In genomic region chr9:5839572-5839902, GRCh38 we compare ENCODE assay signal across 1 cellular context.
A peak's percentile ranks its signal among the peaks of the same experiment; 100 is the strongest.
TF ChIP-seq lines count a peak whose summit lies in the region.

No MANE protein-coding gene starts in this region.

TF ChIP-seq in K562, 482 proteins besides CTCF, POLR2A, EP300 and RAD21 (continued from another document):
- no peak for TF ChIP-seq CHD7 (IDR thresholded peaks at IDR 0.05; ENCODE audit: low read depth, low read length)
- TF ChIP-seq HDAC6 (IDR thresholded peaks at IDR 0.05; ENCODE audit: low read depth, low read length), result no peak
- TF ChIP-seq ZNF766 (CRISPR knock-in tag; conservative IDR thresholded peaks at IDR 0.05), result 0 out of 2 replicates have a peak, but pooled peaks have one; percentile 18
- no peak for TF ChIP-seq E2F3 (CRISPR knock-in tag; IDR thresholded peaks at IDR 0.05)
- no peak for TF ChIP-seq POLR3G (IDR thresholded peaks at IDR 0.05; ENCODE audit: extremely low read depth, insufficient read length, insufficient replicate concordance)
- no peak for TF ChIP-seq BDP1 (IDR thresholded peaks at IDR 0.05; ENCODE audit: insufficient read depth, insufficient read length)
- no peak for TF ChIP-seq ZBTB5 (IDR thresholded peaks at IDR 0.05)
- TF ChIP-seq CTBP1 (IDR thresholded peaks at IDR 0.05; ENCODE audit: borderline replicate concordance), result no peak
- TF ChIP-seq ZNF12 (CRISPR knock-in tag; IDR thresholded peaks at IDR 0.05), result no peak
- no peak for TF ChIP-seq TGIF2 (CRISPR knock-in tag; IDR thresholded peaks at IDR 0.05)
- TF ChIP-seq C11orf30 (IDR thresholded peaks at IDR 0.05; ENCODE audit: low read depth), result peak; percentile 32
- TF ChIP-seq JUNB (CRISPR knock-in tag; conservative IDR thresholded peaks at IDR 0.05), result no peak
- TF ChIP-seq NFYB (IDR thresholded peaks at IDR 0.05; ENCODE audit: extremely low read depth, insufficient read length), result no peak
- TF ChIP-seq CBX5 (IDR thresholded peaks at IDR 0.05; ENCODE audit: borderline replicate concordance, low read depth), result no peak
- TF ChIP-seq RFX1 (IDR thresholded peaks at IDR 0.05), result no peak
- no peak for TF ChIP-seq NCOA4 (IDR thresholded peaks at IDR 0.05; ENCODE audit: partially characterized antibody)
- no peak for TF ChIP-seq TRIM25 (IDR thresholded peaks at IDR 0.05; ENCODE audit: borderline replicate concordance)
- no peak for TF ChIP-seq ILF3 (IDR thresholded peaks at IDR 0.05; ENCODE audit: borderline replicate concordance)
- TF ChIP-seq DPF2 (IDR thresholded peaks at IDR 0.05), result 0 out of 2 replicates have a peak, but pooled peaks have one; percentile 11
- TF ChIP-seq ZNF639 (CRISPR knock-in tag; conservative IDR thresholded peaks at IDR 0.05 in 1 of 2, IDR thresholded peaks at IDR 0.05 in 1 of 2), result no peak
- TF ChIP-seq ZNF695 (CRISPR knock-in tag; IDR thresholded peaks at IDR 0.05), result no peak
- no peak for TF ChIP-seq ZFPM2 (CRISPR knock-in tag; IDR thresholded peaks at IDR 0.05)
- no peak for TF ChIP-seq ZNF277 (CRISPR knock-in tag; IDR thresholded peaks at IDR 0.05; ENCODE audit: borderline replicate concordance)
- no peak for TF ChIP-seq FOXP1 (CRISPR knock-in tag; IDR thresholded peaks at IDR 0.05)
- no peak for TF ChIP-seq PKNOX1 (IDR thresholded peaks at IDR 0.05)
- no peak for TF ChIP-seq FOXA1 (IDR thresholded peaks at IDR 0.05; ENCODE audit: borderline replicate concordance)
- TF ChIP-seq ZNF57 (CRISPR knock-in tag; IDR thresholded peaks at IDR 0.05), result no peak
- TF ChIP-seq TBP (optimal IDR thresholded peaks at IDR 0.05; ENCODE audit: low read depth, low read length), result no peak
- TF ChIP-seq ZNF398 (CRISPR knock-in tag; IDR thresholded peaks at IDR 0.05), result no peak
- TF ChIP-seq CREB3L1 (IDR thresholded peaks at IDR 0.05; ENCODE audit: borderline replicate concordance, low read depth), result no peak
- TF ChIP-seq KDM1A (IDR thresholded peaks at IDR 0.05), result no peak
- no peak for TF ChIP-seq HNRNPK (IDR thresholded peaks at IDR 0.05; ENCODE audit: low read depth, low read length, poor library complexity, severe bottlenecking)
- TF ChIP-seq SMC3 (conservative IDR thresholded peaks at IDR 0.05; ENCODE audit: insufficient read depth, low read depth, low read length), result no peak
- TF ChIP-seq ID3 (CRISPR knock-in tag; IDR thresholded peaks at IDR 0.05), result no peak
- no peak for TF ChIP-seq ID3 (tag; IDR thresholded peaks at IDR 0.05)
